ENCODE assay signal across 8 cellular contexts in the genomic region with DNA sequence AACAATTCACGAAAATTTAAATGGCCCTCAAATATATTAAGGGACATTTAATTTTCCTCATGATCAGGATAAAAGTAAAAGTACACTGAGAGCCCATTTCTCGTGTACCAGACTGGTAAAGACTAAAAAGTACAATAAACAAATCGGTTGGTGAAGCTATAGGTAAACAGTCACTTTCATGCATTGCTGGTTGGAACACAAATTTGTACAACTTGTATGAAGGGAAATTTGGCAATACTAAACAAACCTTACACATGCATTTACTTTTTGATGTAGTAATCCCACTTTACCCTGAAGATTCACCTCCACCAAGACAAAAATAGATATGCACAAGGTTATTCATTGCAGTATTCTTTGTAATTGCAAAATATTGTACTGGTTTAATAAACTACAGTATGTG.
"Had no signal": no experiment of that assay in that cellular context is flagged by ENCODE, and none has a peak within 500 bp of the region (broad histone marks: within the 10 kb centered on the region; RNA-seq: fewer than 3 reads in every experiment).

No MANE protein-coding gene starts in this region.

- DNase-seq: H9, HCEC 1CT, IMR-90, KG1 had no signal

- H3K4me1 Mint-ChIP-seq: GM23338, H9 had no signal

- H3K4me3 ChIP-seq: GM23338, K562 had no signal

- H3K27ac Mint-ChIP-seq: GM23338, H9 had no signal

- H3K27ac ChIP-seq: HL-60 had no signal

- H3K4me2 ChIP-seq: GM23338 had no signal

- H3K9me3 Mint-ChIP-seq: GM23338, H9 had no signal

- H3K4me3 Mint-ChIP-seq: GM23338, H9 had no signal

- FAIRE-seq: H54, K562 had no signal

- H2AFZ ChIP-seq: GM23338 had no signal

- ATAC-seq: GM23338, K562 had no signal
